Comparison of ENCODE assay signal across 11 cellular contexts in genomic region chr19:41064974-41065569, GRCh38. TPM values are rescaled to one million over a fixed set of nuclear protein-coding genes. Genes with fewer than 3 reads are reported as not detected.
DNase-seq lines count a peak whose midpoint lies in the region; ATAC-seq and TF ChIP-seq lines count a peak whose summit lies in the region.
"Had no signal": no experiment of that assay in that cellular context is flagged by ENCODE, and none has a peak within 500 bp of the region (broad histone marks: within the 10 kb centered on the region; RNA-seq: fewer than 3 reads in every experiment).

No MANE protein-coding gene starts in this region.

- H3K4me3 Mint-ChIP-seq in endothelial cell (ENCODE audit: unreplicated experiment), result no peak overlapping the region
- no peak overlapping the region for H3K4me3 Mint-ChIP-seq in activated CD4-positive, alpha-beta memory T cell treated with anti-CD3 and anti-CD28 coated beads for 36 hours

- H3K4me1 Mint-ChIP-seq in endothelial cell (ENCODE audit: unreplicated experiment), result no peaks in the 10 kb centered on the region
- no peaks in the 10 kb centered on the region for H3K4me1 Mint-ChIP-seq in activated CD4-positive, alpha-beta memory T cell treated with anti-CD3 and anti-CD28 coated beads for 36 hours (ENCODE audit: low read depth)

- intact Hi-C loops in activated CD4-positive, alpha-beta memory T cell treated with anti-CD3 and anti-CD28 coated beads for 36 hours (cut with micrococcal nuclease), result no loop called here

- no peak for ATAC-seq in HG02642 (IDR thresholded peaks at IDR 0.05; ENCODE audit: poor library complexity, unreplicated experiment)

- H3K27ac Mint-ChIP-seq in endothelial cell (ENCODE audit: unreplicated experiment), result no peak overlapping the region
- H3K27ac Mint-ChIP-seq in activated CD4-positive, alpha-beta memory T cell treated with anti-CD3 and anti-CD28 coated beads for 36 hours, result no peak overlapping the region

- no peak for TF ChIP-seq CTCF in endothelial cell (IDR thresholded peaks at IDR 0.05; ENCODE audit: unreplicated experiment)

- POLR2A ChIA-PET in activated CD4-positive, alpha-beta memory T cell treated with anti-CD3 and anti-CD28 coated beads for 36 hours (lab: Charles Lee), result no interaction called here

- H3K9me3 Mint-ChIP-seq in endothelial cell (ENCODE audit: unreplicated experiment), result no peaks in the 10 kb centered on the region
- H3K9me3 Mint-ChIP-seq in activated CD4-positive, alpha-beta memory T cell treated with anti-CD3 and anti-CD28 coated beads for 36 hours, result no peaks in the 10 kb centered on the region

- peak; percentile 51 for DNase-seq in H4 (ENCODE audit: low spot score)
- peak; percentile 68 for DNase-seq in OCI-M1 (lab: John Stamatoyannopoulos, UW)
- peak; percentile 18 for DNase-seq in endothelial cell (ENCODE audit: low spot score)
- peak; percentile 1 for DNase-seq in non-pigmented ciliary epithelial cell (ENCODE audit: low read depth)
- no peak for DNase-seq in stimulated activated naive CD4-positive, alpha-beta T cell treated with Interleukin-2 at 50 U/mL for 16 hours (lab: John Stamatoyannopoulos, UW)
- DNase-seq in activated CD4-positive, alpha-beta memory T cell treated with anti-CD3 and anti-CD28 coated beads for 36 hours, result no peak
- DNase-seq in activated CD8-positive, alpha-beta memory T cell treated with anti-CD3 and anti-CD28 coated beads, Interleukin-2, amount 50 U/mL, for 48 hours, result no peak
- DNase-seq: islet precursor cell, NCI-H1048, SHP77 treated with DMSO at 0.1 percent for 48 hours had no signal

- H3K36me3 Mint-ChIP-seq in endothelial cell (ENCODE audit: low read depth, unreplicated experiment), result no peaks in the 10 kb centered on the region
- no peaks in the 10 kb centered on the region for H3K36me3 Mint-ChIP-seq in activated CD4-positive, alpha-beta memory T cell treated with anti-CD3 and anti-CD28 coated beads for 36 hours

- peaks cover 1% of the 10 kb centered on the region for H3K27me3 Mint-ChIP-seq in endothelial cell (ENCODE audit: unreplicated experiment)
- H3K27me3 Mint-ChIP-seq in activated CD4-positive, alpha-beta memory T cell treated with anti-CD3 and anti-CD28 coated beads for 36 hours, result peaks cover 24% of the 10 kb centered on the region

- CTCF ChIA-PET in activated CD4-positive, alpha-beta memory T cell treated with anti-CD3 and anti-CD28 coated beads for 36 hours (lab: Charles Lee), result no interaction called here

RNA-seq across cellular contexts. Expression of gene CYP2A13, which starts 23.2 kb away (rescaled TPM):
- not detected in 2 replicates for total RNA-seq in H4 (2014; rRNA removed; shearing (Covaris generic))
- total RNA-seq in endothelial cell (ENCODE audit: unreplicated experiment), result not detected
- not detected for total RNA-seq in activated CD4-positive, alpha-beta memory T cell treated with anti-CD3 and anti-CD28 coated beads for 36 hours

RNA-seq across cellular contexts. Expression of gene CYP2F1, which starts 49.2 kb away (rescaled TPM):
- not detected in 2 replicates for total RNA-seq in H4 (2014; rRNA removed; shearing (Covaris generic))
- total RNA-seq in endothelial cell (ENCODE audit: unreplicated experiment), result not detected
- total RNA-seq in activated CD4-positive, alpha-beta memory T cell treated with anti-CD3 and anti-CD28 coated beads for 36 hours, result not detected

Comparison
In these comparisons a context has a peak if more than half of its experiments do, and no peak if none do; other contexts are left out.
1. DNase-seq: peak in H4 (single experiment), OCI-M1 (single experiment), endothelial cell (single experiment) and non-pigmented ciliary epithelial cell (single experiment); none in stimulated activated naive CD4-positive, alpha-beta T cell treated with Interleukin-2 at 50 U/mL for 16 hours (single experiment), activated CD4-positive, alpha-beta memory T cell treated with anti-CD3 and anti-CD28 coated beads for 36 hours (single experiment) and activated CD8-positive, alpha-beta memory T cell treated with anti-CD3 and anti-CD28 coated beads, Interleukin-2, amount 50 U/mL, for 48 hours (single experiment).